Comparison of ENCODE assay signal across 1 cellular context in genomic region chr9:114688892-114689291, GRCh38.
TF ChIP-seq lines count a peak whose summit lies in the region.

No MANE protein-coding gene starts in this region.

TF ChIP-seq in endothelial cell of umbilical vein, 7 proteins besides CTCF, POLR2A, EP300 and RAD21:
- no peak for TF ChIP-seq FOS (IDR thresholded peaks at IDR 0.05; ENCODE audit: borderline replicate concordance, insufficient read depth, low read length)
- TF ChIP-seq GATA2 (IDR thresholded peaks at IDR 0.05; ENCODE audit: insufficient read depth, insufficient read length, low read depth, low read length): no peak
- TF ChIP-seq MYC (IDR thresholded peaks at IDR 0.05; ENCODE audit: low read depth, low read length): no peak
- no peak for TF ChIP-seq JUN (IDR thresholded peaks at IDR 0.05; ENCODE audit: borderline replicate concordance, insufficient read depth, insufficient read length, low read depth)
- TF ChIP-seq POLR2AphosphoS5 (IDR thresholded peaks at IDR 0.05; ENCODE audit: insufficient read depth, low read depth, low read length): no peak
- TF ChIP-seq EZH2 (IDR thresholded peaks at IDR 0.05; ENCODE audit: borderline replicate concordance, low read depth, low read length, severe bottlenecking): no peak
- no peak for TF ChIP-seq MAX (IDR thresholded peaks at IDR 0.05; ENCODE audit: insufficient read depth, insufficient read length)
TF ChIP-seq in endothelial cell of umbilical vein: peak in this region for 0.
